ENCODE assay signal across 8 cellular contexts in the genomic region with DNA sequence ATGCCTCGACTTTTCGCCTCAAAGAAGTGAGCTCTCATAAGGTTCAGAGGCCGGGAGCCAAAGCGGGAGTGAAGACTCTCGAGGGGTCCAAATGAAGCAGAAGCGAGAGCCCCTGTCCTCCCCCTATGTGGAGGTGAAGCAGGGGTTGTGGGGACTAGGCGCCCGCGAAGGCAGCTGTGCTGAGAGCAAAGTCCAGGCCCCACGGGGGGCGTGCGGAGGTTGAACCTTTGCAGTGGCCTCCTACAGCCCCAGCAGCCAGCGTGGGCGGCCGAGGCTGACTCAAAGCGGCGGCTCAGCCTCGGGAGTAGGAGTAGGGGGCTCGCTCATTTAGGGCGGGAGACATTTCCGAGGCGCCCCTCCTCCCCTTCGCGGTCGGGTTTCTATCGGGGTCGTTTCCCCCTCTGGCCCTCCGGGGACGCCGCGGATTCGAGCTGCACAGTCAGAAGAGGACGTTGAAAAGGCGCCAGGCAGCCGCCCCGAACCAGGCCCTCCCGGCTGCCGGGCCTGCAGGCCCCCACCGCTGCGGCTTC.
DNase-seq lines count a peak whose midpoint lies in the region; ATAC-seq, FAIRE-seq and TF ChIP-seq lines count a peak whose summit lies in the region.

No MANE protein-coding gene starts in this region.

- peak overlapping the region; percentile 77 for H3K9ac ChIP-seq in ES-I3 (ENCODE audit: low read depth, low read length)
- peak overlapping the region; percentile 55; the same call in 1 of the 2 replicates for H3K9ac ChIP-seq in HUES48 (ENCODE audit: low read depth, low read length)
- peak overlapping the region; percentile 56 for H3K9ac ChIP-seq in iPS-18a (ENCODE audit: low read length)

- H3K27ac ChIP-seq in HUES48 (ENCODE audit: low read depth, low read length) (peak overlapping the region; percentile 97), iPS-18a (ENCODE audit: low read length) (no peak overlapping the region)

- H3K27me3 ChIP-seq in HUES48 (ENCODE audit: control insufficient read depth, insufficient read depth, low read length): peaks cover 12% of the 10 kb centered on the region
- H3K27me3 ChIP-seq in iPS-18a (ENCODE audit: control insufficient read depth, insufficient read depth, low read length): peaks cover 14% of the 10 kb centered on the region

- ATAC-seq in GM21515 (IDR thresholded peaks at IDR 0.05; ENCODE audit: unreplicated experiment): peak; percentile 21

- no peak for TF ChIP-seq CTCF in D721Med (IDR thresholded peaks at IDR 0.05; ENCODE audit: insufficient read depth, missing control alignments)

- H3K9me3 ChIP-seq in ES-I3 (ENCODE audit: control insufficient read depth, insufficient read depth, low read length) (no peaks in the 10 kb centered on the region), HUES48 (ENCODE audit: control insufficient read depth, insufficient read depth, low read length) (no peaks in the 10 kb centered on the region), iPS-18a (ENCODE audit: control insufficient read depth, low read depth, low read length) (no peaks in the 10 kb centered on the region)

- FAIRE-seq in D721Med (lab: Jason Lieb, UNC): no peak

- H3K4me1 ChIP-seq in ES-I3 (ENCODE audit: insufficient read depth, low read length) (peaks cover 18% of the 10 kb centered on the region), HUES48 (ENCODE audit: control insufficient read depth, insufficient read depth, low read length) (peaks cover 66% of the 10 kb centered on the region), iPS-18a (ENCODE audit: control insufficient read depth, low read depth, low read length) (peaks cover 59% of the 10 kb centered on the region)

- H3K4me3 ChIP-seq in HUES48 (ENCODE audit: low read depth, low read length) (peak overlapping the region; percentile 67), iPS-18a (ENCODE audit: low read length) (peak overlapping the region; percentile 52)

- H3K36me3 ChIP-seq in ES-I3 (ENCODE audit: insufficient read depth, low read length) (no peaks in the 10 kb centered on the region), HUES48 (ENCODE audit: control insufficient read depth, insufficient read depth, low read length) (no peaks in the 10 kb centered on the region), iPS-18a (ENCODE audit: control insufficient read depth, low read depth, low read length) (no peaks in the 10 kb centered on the region)

- peak; percentile 57 for DNase-seq in activated T-helper 9 cell treated with anti-CD3 and anti-CD28 coated beads, Interleukin-2, amount 50 U/mL, for 16 hours (ENCODE audit: low read depth)
- peak; percentile 52 for DNase-seq in stimulated activated CD4-positive, alpha-beta T cell treated with anti-CD3 and anti-CD28 coated beads, Interleukin-1b, Interleukin-23, amount 100 ng/mL, for 48 hours
- no peak for DNase-seq in OCI-M2 (lab: John Stamatoyannopoulos, UW; ENCODE audit: unreplicated experiment)
- DNase-seq in D721Med (ENCODE audit: insufficient read length, low spot score): no peak

Comparison
In these comparisons a context has a peak if more than half of its experiments do, and no peak if none do; other contexts are left out.
1. DNase-seq: peak in activated T-helper 9 cell treated with anti-CD3 and anti-CD28 coated beads, Interleukin-2, amount 50 U/mL, for 16 hours (single experiment) and stimulated activated CD4-positive, alpha-beta T cell treated with anti-CD3 and anti-CD28 coated beads, Interleukin-1b, Interleukin-23, amount 100 ng/mL, for 48 hours (single experiment); none in OCI-M2 (single experiment) and D721Med (single experiment).
2. Peak in every context shown above with its lines, with median percentiles within 50 percentile points of each other: H3K9ac ChIP-seq.